ENCODE assay signal across 10 cellular contexts in genomic region chr19:12953456-12954149, GRCh38. TPM values are rescaled to one million over a fixed set of nuclear protein-coding genes. Genes with fewer than 3 reads are reported as not detected.
DNase-seq lines count a peak whose midpoint lies in the region; ATAC-seq and TF ChIP-seq lines count a peak whose summit lies in the region.
"Had no signal": no experiment of that assay in that cellular context is flagged by ENCODE, and none has a peak within 500 bp of the region (broad histone marks: within the 10 kb centered on the region; RNA-seq: fewer than 3 reads in every experiment).

No MANE protein-coding gene starts in this region.

- peaks cover 15 to 31% of the 10 kb centered on the region in 2 experiments for H3K4me1 ChIP-seq in neutrophil (ENCODE audit: control insufficient read depth in 1 of 2, insufficient read depth in 1 of 2, low read depth in 1 of 2, low read length in 1 of 2)

- peak overlapping the region in 4 of 5 experiments; percentile 82 to 96 (median 95) for H3K27ac Mint-ChIP-seq in brain
- H3K27ac Mint-ChIP-seq in activated CD8-positive, alpha-beta memory T cell treated with anti-CD3 and anti-CD28 coated beads, Interleukin-2, amount 10 ng/mL, durations not matched to agents 7 days and 5 days: no peak overlapping the region

- H3K4me3 Mint-ChIP-seq in brain: peak overlapping the region in 4 of 5 experiments; percentile 23 to 73 (median 70)
- no peak overlapping the region for H3K4me3 Mint-ChIP-seq in activated CD8-positive, alpha-beta memory T cell treated with anti-CD3 and anti-CD28 coated beads, Interleukin-2, amount 10 ng/mL, durations not matched to agents 7 days and 5 days
- H3K4me3 Mint-ChIP-seq: WTC11 had no signal

- peaks cover 4% of the 10 kb centered on the region for H3K27me3 Mint-ChIP-seq in brain
- H3K27me3 Mint-ChIP-seq in activated CD8-positive, alpha-beta memory T cell treated with anti-CD3 and anti-CD28 coated beads, Interleukin-2, amount 10 ng/mL, durations not matched to agents 7 days and 5 days: no peaks in the 10 kb centered on the region

- ATAC-seq in activated CD8-positive, alpha-beta memory T cell treated with anti-CD3 and anti-CD28 coated beads, Interleukin-2, amount 10 ng/mL, durations not matched to agents 7 days and 5 days: no peak
- ATAC-seq: WTC11 had no signal

- DNase-seq in D341Med (ENCODE audit: low spot score): peak; percentile 54
- peak; percentile 85 for DNase-seq in NCI-H1694 (lab: John Stamatoyannopoulos, UW)
- no peak for DNase-seq in activated CD8-positive, alpha-beta memory T cell treated with anti-CD3 and anti-CD28 coated beads, Interleukin-2, amount 10 ng/mL, durations not matched to agents 7 days and 5 days
- no peak for DNase-seq in NCI-H748 treated with DMSO at 0.1 percent for 48 hours (lab: John Stamatoyannopoulos, UW)
- DNase-seq in islet precursor cell: no peak
- no peak for DNase-seq in stimulated activated CD4-positive, alpha-beta T cell treated with anti-CD3 and anti-CD28 coated beads, Interleukin-4, amount 100 ng/mL, for 1 hour

- TF ChIP-seq CTCF in brain (conservative IDR thresholded peaks at IDR 0.05) (no peak), neutrophil (IDR thresholded peaks at IDR 0.05) (no peak)

- H3K36me3 Mint-ChIP-seq in brain: peaks cover 52% of the 10 kb centered on the region
- H3K36me3 Mint-ChIP-seq in activated CD8-positive, alpha-beta memory T cell treated with anti-CD3 and anti-CD28 coated beads, Interleukin-2, amount 10 ng/mL, durations not matched to agents 7 days and 5 days: peaks cover 34% of the 10 kb centered on the region

- H3K36me3 ChIP-seq in neutrophil: peaks cover 13% of the 10 kb centered on the region

- H3K9me3 ChIP-seq in neutrophil: no peaks in the 10 kb centered on the region

- H3K4me1 Mint-ChIP-seq in brain: peaks cover 62% of the 10 kb centered on the region
- peaks cover 51% of the 10 kb centered on the region for H3K4me1 Mint-ChIP-seq in activated CD8-positive, alpha-beta memory T cell treated with anti-CD3 and anti-CD28 coated beads, Interleukin-2, amount 10 ng/mL, durations not matched to agents 7 days and 5 days

- CTCF ChIA-PET in activated CD8-positive, alpha-beta memory T cell treated with anti-CD3 and anti-CD28 coated beads, Interleukin-2, amount 10 ng/mL, durations not matched to agents 7 days and 5 days (lab: Charles Lee): interaction anchor here (2.2 to 5.2 kb wide), 2 partner anchors 11 to 71 kb away, joined by 9 to 56 read pairs; partner anchors contain the start of gene DNASE2

- peaks cover 0 to 3% (median 0%) of the 10 kb centered on the region in 5 experiments for H3K9me3 Mint-ChIP-seq in brain
- H3K9me3 Mint-ChIP-seq in activated CD8-positive, alpha-beta memory T cell treated with anti-CD3 and anti-CD28 coated beads, Interleukin-2, amount 10 ng/mL, durations not matched to agents 7 days and 5 days (ENCODE audit: low read depth): no peaks in the 10 kb centered on the region
- H3K9me3 Mint-ChIP-seq: WTC11 had no signal

- no peak overlapping the region for H3K4me3 ChIP-seq in neutrophil (ENCODE audit: low read depth in 1 of 2, low read length in 1 of 2)

- H3K27me3 ChIP-seq in neutrophil: no peaks in the 10 kb centered on the region

- H3K27ac ChIP-seq in neutrophil: peak overlapping the region; percentile 45

RNA-seq across cellular contexts. Expression of gene GADD45GIP1, which starts 3.4 kb away (rescaled TPM):
- 73.8 TPM for polyA plus RNA-seq in brain (ENCODE audit: insufficient read depth, low read depth, low replicate concordance)
- total RNA-seq in activated CD8-positive, alpha-beta memory T cell treated with anti-CD3 and anti-CD28 coated beads, Interleukin-2, amount 10 ng/mL, durations not matched to agents 7 days and 5 days: 10 to 100 TPM; 23.9 to 24.9 TPM

RNA-seq across cellular contexts. Expression of gene RAD23A, which starts 7.9 kb away (rescaled TPM):
- polyA plus RNA-seq in brain (ENCODE audit: insufficient read depth, low read depth, low replicate concordance): 343 TPM
- 100 to 1,000 TPM; 164 to 168 TPM for total RNA-seq in activated CD8-positive, alpha-beta memory T cell treated with anti-CD3 and anti-CD28 coated beads, Interleukin-2, amount 10 ng/mL, durations not matched to agents 7 days and 5 days

RNA-seq across cellular contexts. Expression of gene CALR, which starts 15.2 kb away (rescaled TPM):
- 637 TPM for polyA plus RNA-seq in brain (ENCODE audit: insufficient read depth, low read depth, low replicate concordance)
- 100 to 1,000 TPM; 745 to 898 TPM for total RNA-seq in activated CD8-positive, alpha-beta memory T cell treated with anti-CD3 and anti-CD28 coated beads, Interleukin-2, amount 10 ng/mL, durations not matched to agents 7 days and 5 days

RNA-seq across cellular contexts. Expression of gene DAND5, which starts 15.8 kb away (rescaled TPM):
- 0.56 TPM for polyA plus RNA-seq in brain (ENCODE audit: insufficient read depth, low read depth, low replicate concordance)
- under 1 TPM; 0.21 to 0.26 TPM for total RNA-seq in activated CD8-positive, alpha-beta memory T cell treated with anti-CD3 and anti-CD28 coated beads, Interleukin-2, amount 10 ng/mL, durations not matched to agents 7 days and 5 days
- total RNA-seq: bronchial epithelial cell had no signal

RNA-seq across cellular contexts. Expression of gene FARSA, which starts 20.1 kb away (rescaled TPM):
- 156 TPM for polyA plus RNA-seq in brain (ENCODE audit: insufficient read depth, low read depth, low replicate concordance)
- 100 to 1,000 TPM in 1 of 2 experiments, 10 to 100 TPM in 1; 96.6 to 131 TPM for total RNA-seq in activated CD8-positive, alpha-beta memory T cell treated with anti-CD3 and anti-CD28 coated beads, Interleukin-2, amount 10 ng/mL, durations not matched to agents 7 days and 5 days

Comparison
In these comparisons a context has a peak if more than half of its experiments do, and no peak if none do; other contexts are left out.
1. DNase-seq: peak in D341Med (single experiment) and NCI-H1694 (single experiment); none in activated CD8-positive, alpha-beta memory T cell treated with anti-CD3 and anti-CD28 coated beads, Interleukin-2, amount 10 ng/mL, durations not matched to agents 7 days and 5 days (single experiment), NCI-H748 treated with DMSO at 0.1 percent for 48 hours (single experiment), islet precursor cell (single experiment) and stimulated activated CD4-positive, alpha-beta T cell treated with anti-CD3 and anti-CD28 coated beads, Interleukin-4, amount 100 ng/mL, for 1 hour (single experiment).